ENCODE assay signal across 8 cellular contexts in the genomic region with DNA sequence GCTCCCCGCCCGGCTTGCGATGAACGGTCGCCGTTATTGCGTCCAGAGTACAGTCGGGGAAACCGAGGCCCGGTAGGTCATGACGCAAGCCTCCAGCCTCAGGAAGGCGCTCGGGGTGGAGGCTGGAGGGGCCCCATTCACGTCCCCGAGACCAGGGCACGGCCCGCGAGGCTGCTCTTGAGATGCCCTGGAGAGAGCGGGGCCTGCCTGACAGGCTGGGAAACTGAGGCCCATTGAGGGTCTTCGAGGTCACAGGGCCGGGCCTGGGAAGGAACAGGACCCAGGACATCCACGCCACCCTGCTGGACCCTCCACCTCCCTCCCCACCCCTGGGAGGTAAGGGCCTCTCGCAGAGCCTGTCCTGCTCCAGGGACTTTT. TPM values are rescaled to one million over a fixed set of nuclear protein-coding genes. Genes with fewer than 3 reads are reported as not detected.
DNase-seq lines count a peak whose midpoint lies in the region; ATAC-seq lines count a peak whose summit lies in the region.

No MANE protein-coding gene starts in this region.

- no peaks in the 10 kb centered on the region for H3K9me3 ChIP-seq in iPS-18c (ENCODE audit: control insufficient read depth, insufficient read depth, low read length)

- H3K4me1 Mint-ChIP-seq in activated naive CD4-positive, alpha-beta T cell treated with anti-CD3 and anti-CD28 coated beads, Interleukin-2, amount 50 U/mL, for 24 hours, result peaks cover 26% of the 10 kb centered on the region

- peak overlapping the region; percentile 78 for H3K27ac Mint-ChIP-seq in activated naive CD4-positive, alpha-beta T cell treated with anti-CD3 and anti-CD28 coated beads, Interleukin-2, amount 50 U/mL, for 24 hours
- H3K27ac Mint-ChIP-seq in activated naive CD4-positive, alpha-beta T cell treated with anti-CD3 and anti-CD28 coated beads, Interleukin-2, amount 50 U/mL, for 72 hours, result peak overlapping the region; percentile 84 to 99

- no peak for DNase-seq in activated naive CD4-positive, alpha-beta T cell treated with Interleukin-2 at 50 U/mL for 16 hours
- DNase-seq in activated naive CD4-positive, alpha-beta T cell treated with anti-CD3 and anti-CD28 coated beads, Interleukin-2, amount 50 U/mL, for 72 hours (ENCODE audit: low spot score in 2 of 2), result no peak
- DNase-seq in NCI-H2227 (lab: John Stamatoyannopoulos, UW; ENCODE audit: unreplicated experiment), result no peak
- DNase-seq in KG1 (lab: John Stamatoyannopoulos, UW), result no peak

- peaks cover 6% of the 10 kb centered on the region for H3K36me3 Mint-ChIP-seq in activated naive CD4-positive, alpha-beta T cell treated with anti-CD3 and anti-CD28 coated beads, Interleukin-2, amount 50 U/mL, for 24 hours
- H3K36me3 Mint-ChIP-seq in activated naive CD4-positive, alpha-beta T cell treated with anti-CD3 and anti-CD28 coated beads, Interleukin-2, amount 50 U/mL, for 72 hours, result peaks cover 5 to 9% of the 10 kb centered on the region in 2 donors

- ATAC-seq in activated naive CD4-positive, alpha-beta T cell treated with anti-CD3 and anti-CD28 coated beads, Interleukin-2, amount 50 U/mL, for 72 hours, result peak in 1 of 2 donors; percentile 26
- no peak for ATAC-seq in GM18858 (IDR thresholded peaks at IDR 0.05; ENCODE audit: unreplicated experiment)

- peak overlapping the region; percentile 93 for H3K4me3 ChIP-seq in iPS-18c (ENCODE audit: insufficient read depth, low read depth, low read length)

- peak overlapping the region; percentile 91 for H3K4me3 Mint-ChIP-seq in activated naive CD4-positive, alpha-beta T cell treated with anti-CD3 and anti-CD28 coated beads, Interleukin-2, amount 50 U/mL, for 24 hours

- no peaks in the 10 kb centered on the region for H3K9me3 Mint-ChIP-seq in activated naive CD4-positive, alpha-beta T cell treated with anti-CD3 and anti-CD28 coated beads, Interleukin-2, amount 50 U/mL, for 24 hours
- H3K9me3 Mint-ChIP-seq in activated naive CD4-positive, alpha-beta T cell treated with anti-CD3 and anti-CD28 coated beads, Interleukin-2, amount 50 U/mL, for 72 hours, result no peaks in the 10 kb centered on the region

- H3K27me3 Mint-ChIP-seq in activated naive CD4-positive, alpha-beta T cell treated with anti-CD3 and anti-CD28 coated beads, Interleukin-2, amount 50 U/mL, for 24 hours, result peaks cover 3% of the 10 kb centered on the region

- H3K27ac ChIP-seq in temporal lobe (ENCODE audit: low read depth, low read length), result peak overlapping the region; percentile 89

RNA-seq across cellular contexts. Expression of a gene that starts 0.4 kb away (rescaled TPM):
- 100 to 1,000 TPM in 1 of 2 donors, 10 to 100 TPM in 1; 89.4 to 105 TPM for total RNA-seq in activated naive CD4-positive, alpha-beta T cell treated with anti-CD3 and anti-CD28 coated beads, Interleukin-2, amount 50 U/mL, for 72 hours
- total RNA-seq in temporal lobe, result 21.4 TPM

RNA-seq across cellular contexts. Expression of a gene that starts 17.3 kb away (rescaled TPM):
- 10 to 100 TPM in 1 of 2 donors, 1 to 10 TPM in 1; 4.2 to 30.2 TPM for total RNA-seq in activated naive CD4-positive, alpha-beta T cell treated with anti-CD3 and anti-CD28 coated beads, Interleukin-2, amount 50 U/mL, for 72 hours
- total RNA-seq in temporal lobe, result 10.3 TPM

RNA-seq across cellular contexts. Expression of a gene that starts 23.3 kb away (rescaled TPM):
- total RNA-seq in activated naive CD4-positive, alpha-beta T cell treated with anti-CD3 and anti-CD28 coated beads, Interleukin-2, amount 50 U/mL, for 72 hours, result 100 to 1,000 TPM; 194 to 298 TPM
- 25.8 TPM for total RNA-seq in temporal lobe

RNA-seq across cellular contexts. Expression of a gene that starts 54.1 kb away (rescaled TPM):
- 1,000 to 10,000 TPM; 1,495 to 1,747 TPM for total RNA-seq in activated naive CD4-positive, alpha-beta T cell treated with anti-CD3 and anti-CD28 coated beads, Interleukin-2, amount 50 U/mL, for 72 hours
- 418 TPM for total RNA-seq in temporal lobe
